10 cellular contexts compared by ENCODE assay signal in the genomic region with DNA sequence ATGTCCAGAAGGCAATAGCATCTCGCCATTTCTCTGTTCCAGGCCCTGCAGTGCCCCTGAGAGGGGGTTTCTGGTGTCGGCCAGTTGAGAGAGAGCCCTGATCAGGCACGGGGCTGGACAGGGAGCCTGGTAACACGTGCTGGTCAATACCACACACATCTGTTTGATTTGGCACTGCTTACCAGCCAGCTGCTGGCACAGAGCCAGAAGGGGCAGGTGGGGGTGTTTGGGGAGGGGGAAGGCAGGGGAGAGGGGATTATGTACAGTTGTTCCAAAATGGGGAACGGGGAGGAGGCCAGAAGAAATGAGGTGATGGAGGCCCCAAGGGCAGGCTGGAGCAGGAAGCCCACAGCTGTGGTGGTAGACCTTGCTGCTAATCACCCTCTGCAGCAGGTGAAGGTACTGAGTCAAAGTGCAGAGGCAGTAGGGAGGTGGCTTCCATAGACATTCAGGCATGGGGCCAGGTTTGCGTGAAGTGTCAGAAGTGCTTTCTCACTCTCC.
DNase-seq lines count a peak whose midpoint lies in the region; ATAC-seq, FAIRE-seq and TF ChIP-seq lines count a peak whose summit lies in the region.
"Had no signal": no experiment of that assay in that cellular context is flagged by ENCODE, and none has a peak within 500 bp of the region (broad histone marks: within the 10 kb centered on the region; RNA-seq: fewer than 3 reads in every experiment).

No MANE protein-coding gene starts in this region.

- H3K27me3 ChIP-seq in BLaER1 treated with 17β-estradiol and CSF1 and Interleukin-3, amounts not matched to agents 10 nM and 100 nM, result no peaks in the 10 kb centered on the region
- H3K27me3 ChIP-seq in HepG2 (ENCODE audit: control insufficient read depth in 1 of 2, insufficient read depth in 2 of 2, low read length in 2 of 2), result no peaks in the 10 kb centered on the region
- no peaks in the 10 kb centered on the region for H3K27me3 ChIP-seq in mesenchymal stem cell (ENCODE audit: control insufficient read depth in 1 of 2, insufficient read depth in 1 of 2, low read length in 2 of 2)
- H3K27me3 ChIP-seq in upper lobe of right lung, result no peaks in the 10 kb centered on the region

- peak; percentile 32; the same call in 1 of the 2 replicates for TF ChIP-seq CTCF in HepG2 (CRISPR knock-in tag; IDR thresholded peaks at IDR 0.05)
- TF ChIP-seq CTCF in progenitor cell of endocrine pancreas (IDR thresholded peaks at IDR 0.05; ENCODE audit: unreplicated experiment), result no peak
- TF ChIP-seq CTCF in upper lobe of right lung (IDR thresholded peaks at IDR 0.05), result no peak

- peaks cover 0 to 18% (median 0%) of the 10 kb centered on the region in 11 experiments; a peak in 9 of 22 replicates for H3K9me3 ChIP-seq in BLaER1 treated with 17β-estradiol and CSF1 and Interleukin-3, amounts not matched to agents 10 nM and 100 nM (replicated peaks in 1 of 11)
- no peaks in the 10 kb centered on the region for H3K9me3 ChIP-seq in HepG2 (ENCODE audit: low read length)
- H3K9me3 ChIP-seq in mesenchymal stem cell (ENCODE audit: control insufficient read depth, low read length), result no peaks in the 10 kb centered on the region
- no peaks in the 10 kb centered on the region for H3K9me3 ChIP-seq in upper lobe of right lung

- H3K36me3 ChIP-seq in BLaER1 treated with 17β-estradiol and CSF1 and Interleukin-3, amounts not matched to agents 10 nM and 100 nM, result no peaks in the 10 kb centered on the region
- no peaks in the 10 kb centered on the region for H3K36me3 ChIP-seq in HepG2 (replicated peaks in 1 of 2; ENCODE audit: control insufficient read depth in 1 of 2, insufficient read depth in 2 of 2, low read length in 2 of 2)
- no peaks in the 10 kb centered on the region for H3K36me3 ChIP-seq in mesenchymal stem cell (ENCODE audit: control insufficient read depth in 1 of 2, insufficient read depth in 2 of 2, low read depth in 1 of 2, low read length in 2 of 2)
- H3K36me3 ChIP-seq in upper lobe of right lung, result no peaks in the 10 kb centered on the region

- no peak overlapping the region for H3K18ac ChIP-seq in mesenchymal stem cell (ENCODE audit: low read depth in 1 of 2, low read length in 2 of 2)

- POLR2A ChIA-PET in HepG2 (lab: Yijun Ruan, JAX), result interaction anchor here (1.2 to 4.9 kb wide), 6 partner anchors 17 to 295 kb away, joined by 3 to 64 read pairs (median 6); a partner anchor contains a TSS

- CTCF ChIA-PET in HepG2 (lab: Yijun Ruan, JAX; ENCODE audit: low intra/inter-chr PET ratio, low total read pairs), result no interaction called here

- H2AFZ ChIP-seq in HepG2 (ENCODE audit: low read length) (no peak overlapping the region), mesenchymal stem cell (ENCODE audit: low read depth, low read length) (no peak overlapping the region)

- H4K20me1 ChIP-seq in BLaER1 treated with 17β-estradiol and CSF1 and Interleukin-3, amounts not matched to agents 10 nM and 100 nM, result no peaks in the 10 kb centered on the region
- no peaks in the 10 kb centered on the region for H4K20me1 ChIP-seq in HepG2 (ENCODE audit: insufficient read depth, low read length)

- in situ Hi-C loops in HepG2 (cut with HindIII; ENCODE audit: extremely low pct_ligation_motif_present, low pct_unique_long_range_greater_than_20kb), result loop anchor here (10.0 kb wide), 1 partner anchor 256 kb away; a partner anchor contains a TSS

- TF ChIP-seq POLR2A in HepG2 (IDR thresholded peaks at IDR 0.05; ENCODE audit: insufficient read depth in 1 of 2, low read depth in 2 of 2, low read length in 2 of 2), result no peak

- TF ChIP-seq EP300 in HepG2 (IDR thresholded peaks at IDR 0.05; ENCODE audit: low read depth in 2 of 2, low read length in 2 of 2) (peak in 1 of 2 experiments; percentile 53; a peak in 1 of 4 replicates), HepG2 (CRISPR knock-in tag; IDR thresholded peaks at IDR 0.05; ENCODE audit: borderline replicate concordance) (no peak)

- peak overlapping the region in 9 of 11 experiments; percentile 34 to 84 (median 57); a peak in 15 of 22 replicates for H3K9ac ChIP-seq in BLaER1 treated with 17β-estradiol and CSF1 and Interleukin-3, amounts not matched to agents 10 nM and 100 nM
- no peak overlapping the region; the same call in 1 of the 2 replicates for H3K9ac ChIP-seq in HepG2 (ENCODE audit: insufficient read depth, low read depth, low read length)
- H3K9ac ChIP-seq in mesenchymal stem cell (ENCODE audit: low read length), result no peak overlapping the region

- ATAC-seq in HepG2 (peak; percentile 17), upper lobe of right lung (no peak)

- no peak overlapping the region for H3K4ac ChIP-seq in mesenchymal stem cell (ENCODE audit: low read depth in 1 of 2, low read length in 2 of 2)

- no peak overlapping the region for H3K23ac ChIP-seq in mesenchymal stem cell (ENCODE audit: low read length in 2 of 2)

- no peaks in the 10 kb centered on the region for H3K9me3 Mint-ChIP-seq in progenitor cell of endocrine pancreas (ENCODE audit: low read depth)
- H3K9me3 Mint-ChIP-seq: type B pancreatic cell had no signal

- peaks cover 25% of the 10 kb centered on the region for H3K27me3 Mint-ChIP-seq in progenitor cell of endocrine pancreas

- H3K79me2 ChIP-seq in HepG2 (ENCODE audit: insufficient read depth, low read length), result peaks cover 11% of the 10 kb centered on the region

- H2BK120ac ChIP-seq in mesenchymal stem cell (ENCODE audit: low read depth, low read length), result no peak overlapping the region

- DNase-seq in DMS79 treated with DMSO at 0.1 percent for 48 hours (lab: John Stamatoyannopoulos, UW), result peak; percentile 57
- DNase-seq in SHP77 (lab: John Stamatoyannopoulos, UW), result peak; percentile 84 to 90
- no peak for DNase-seq in HepG2 (ENCODE audit: low spot score)
- no peak for DNase-seq in NCI-H1930 (lab: John Stamatoyannopoulos, UW)
- no peak for DNase-seq in progenitor cell of endocrine pancreas (ENCODE audit: low spot score, unreplicated experiment)
- no peak for DNase-seq in mesenchymal stem cell
- DNase-seq in upper lobe of right lung, result no peak
- DNase-seq: anterior cingulate cortex had no signal

- H3K36me3 Mint-ChIP-seq in progenitor cell of endocrine pancreas (ENCODE audit: insufficient read depth), result no peaks in the 10 kb centered on the region

- H2BK5ac ChIP-seq in mesenchymal stem cell (ENCODE audit: low read depth, low read length, poor library complexity, severe bottlenecking), result no peak overlapping the region

- BruUV-seq in HepG2 (replicated peaks; lab: Mats Ljungman, UMichigan), result no TSS peak

- peak overlapping the region; percentile 63 to 92 (median 81) for H3K4me2 ChIP-seq in BLaER1 treated with 17β-estradiol and CSF1 and Interleukin-3, amounts not matched to agents 10 nM and 100 nM
- peak overlapping the region; percentile 72 for H3K4me2 ChIP-seq in HepG2 (ENCODE audit: low read depth, low read length)
- no peak overlapping the region for H3K4me2 ChIP-seq in mesenchymal stem cell (ENCODE audit: low read length, poor library complexity, severe bottlenecking)

- peak overlapping the region; percentile 8 to 97 (median 78); a peak in 21 of 22 replicates for H3K27ac ChIP-seq in BLaER1 treated with 17β-estradiol and CSF1 and Interleukin-3, amounts not matched to agents 10 nM and 100 nM
- H3K27ac ChIP-seq in HepG2 (ENCODE audit: extremely low read length, insufficient read depth, low read length) (peak overlapping the region; percentile 90), mesenchymal stem cell (ENCODE audit: low read length, poor library complexity, severe bottlenecking) (no peak overlapping the region), upper lobe of right lung (no peak overlapping the region)

- H3K4me3 Mint-ChIP-seq in progenitor cell of endocrine pancreas (ENCODE audit: low read depth), result no peak overlapping the region
- H3K4me3 Mint-ChIP-seq: type B pancreatic cell had no signal

- no peak overlapping the region for H3K27ac Mint-ChIP-seq in progenitor cell of endocrine pancreas
- H3K27ac Mint-ChIP-seq: type B pancreatic cell had no signal

- no peak overlapping the region for H3K14ac ChIP-seq in mesenchymal stem cell (ENCODE audit: low read length in 2 of 2)

- H3K4me1 Mint-ChIP-seq in progenitor cell of endocrine pancreas (ENCODE audit: low read depth), result peaks cover 30% of the 10 kb centered on the region

- H3K4me1 ChIP-seq in BLaER1 treated with 17β-estradiol and CSF1 and Interleukin-3, amounts not matched to agents 10 nM and 100 nM, result peaks cover 29 to 63% (median 45%) of the 10 kb centered on the region in 10 experiments
- H3K4me1 ChIP-seq in HepG2 (ENCODE audit: insufficient read depth, low read length) (peaks cover 99% of the 10 kb centered on the region), mesenchymal stem cell (ENCODE audit: control insufficient read depth, insufficient read depth, low read depth, low read length) (peaks cover 8% of the 10 kb centered on the region), upper lobe of right lung (peaks cover 7% of the 10 kb centered on the region)

- 38% methylated on average over 6 of the region's 6 CpGs for WGBS in HepG2 (ENCODE audit: low lambda C conversion rate)
- 96% methylated on average over 6 of the region's 6 CpGs for WGBS in mesenchymal stem cell

- peak overlapping the region in 6 of 10 experiments; percentile 6 to 43 (median 26); a peak in 6 of 20 replicates for H3K4me3 ChIP-seq in BLaER1 treated with 17β-estradiol and CSF1 and Interleukin-3, amounts not matched to agents 10 nM and 100 nM
- H3K4me3 ChIP-seq in HepG2 (replicated peaks in 1 of 3; ENCODE audit: insufficient read depth in 1 of 3, low read depth in 2 of 3, low read length in 3 of 3) (no peak overlapping the region), mesenchymal stem cell (ENCODE audit: insufficient read depth in 1 of 2, low read depth in 1 of 2, low read length in 2 of 2) (no peak overlapping the region), upper lobe of right lung (no peak overlapping the region)

- no peak overlapping the region for H2BK12ac ChIP-seq in mesenchymal stem cell (ENCODE audit: low read length in 2 of 2)

- no peaks in the 10 kb centered on the region for H3K79me1 ChIP-seq in mesenchymal stem cell (replicated peaks; ENCODE audit: low read length, poor library complexity, severe bottlenecking)

- no peak for TF ChIP-seq RAD21 in HepG2 (CRISPR knock-in tag; IDR thresholded peaks at IDR 0.05)

- no peak for FAIRE-seq in HepG2 (lab: Jason Lieb, UNC)

- no peak overlapping the region for H4K8ac ChIP-seq in mesenchymal stem cell (ENCODE audit: low read length)

- no peak overlapping the region for H4K91ac ChIP-seq in mesenchymal stem cell (ENCODE audit: low read length)

- no peak overlapping the region for H2AK5ac ChIP-seq in mesenchymal stem cell (ENCODE audit: low read length, severe bottlenecking)

- H2BK15ac ChIP-seq in mesenchymal stem cell (ENCODE audit: low read depth, poor library complexity, severe bottlenecking), result no peak overlapping the region

- intact Hi-C loops in HepG2 (cut with micrococcal nuclease; ENCODE audit: unreplicated experiment), result loop anchor here (10.0 kb wide), 1 partner anchor 86 kb away; no protein-coding TSS in a partner anchor
- intact Hi-C loops in upper lobe of right lung (cut with DNase I), result no loop called here

Comparison
In these comparisons a context has a peak if more than half of its experiments do, and no peak if none do; other contexts are left out.
1. H3K27ac ChIP-seq: peak in BLaER1 treated with 17β-estradiol and CSF1 and Interleukin-3, amounts not matched to agents 10 nM and 100 nM (11 of 11) and HepG2 (single experiment); none in mesenchymal stem cell (single experiment) and upper lobe of right lung (single experiment).
2. H3K4me3 ChIP-seq: peak in BLaER1 treated with 17β-estradiol and CSF1 and Interleukin-3, amounts not matched to agents 10 nM and 100 nM (6 of 10); none in HepG2 (0 of 3), mesenchymal stem cell (0 of 2) and upper lobe of right lung (single experiment).
3. H3K9ac ChIP-seq: peak in BLaER1 treated with 17β-estradiol and CSF1 and Interleukin-3, amounts not matched to agents 10 nM and 100 nM (9 of 11); none in HepG2 (single experiment) and mesenchymal stem cell (single experiment).
4. DNase-seq: peak in DMS79 treated with DMSO at 0.1 percent for 48 hours (single experiment) and SHP77 (2 of 2); none in HepG2 (single experiment), NCI-H1930 (0 of 2), progenitor cell of endocrine pancreas (single experiment), mesenchymal stem cell (single experiment) and upper lobe of right lung (single experiment).